9 cellular contexts compared by ENCODE assay signal in the genomic region with DNA sequence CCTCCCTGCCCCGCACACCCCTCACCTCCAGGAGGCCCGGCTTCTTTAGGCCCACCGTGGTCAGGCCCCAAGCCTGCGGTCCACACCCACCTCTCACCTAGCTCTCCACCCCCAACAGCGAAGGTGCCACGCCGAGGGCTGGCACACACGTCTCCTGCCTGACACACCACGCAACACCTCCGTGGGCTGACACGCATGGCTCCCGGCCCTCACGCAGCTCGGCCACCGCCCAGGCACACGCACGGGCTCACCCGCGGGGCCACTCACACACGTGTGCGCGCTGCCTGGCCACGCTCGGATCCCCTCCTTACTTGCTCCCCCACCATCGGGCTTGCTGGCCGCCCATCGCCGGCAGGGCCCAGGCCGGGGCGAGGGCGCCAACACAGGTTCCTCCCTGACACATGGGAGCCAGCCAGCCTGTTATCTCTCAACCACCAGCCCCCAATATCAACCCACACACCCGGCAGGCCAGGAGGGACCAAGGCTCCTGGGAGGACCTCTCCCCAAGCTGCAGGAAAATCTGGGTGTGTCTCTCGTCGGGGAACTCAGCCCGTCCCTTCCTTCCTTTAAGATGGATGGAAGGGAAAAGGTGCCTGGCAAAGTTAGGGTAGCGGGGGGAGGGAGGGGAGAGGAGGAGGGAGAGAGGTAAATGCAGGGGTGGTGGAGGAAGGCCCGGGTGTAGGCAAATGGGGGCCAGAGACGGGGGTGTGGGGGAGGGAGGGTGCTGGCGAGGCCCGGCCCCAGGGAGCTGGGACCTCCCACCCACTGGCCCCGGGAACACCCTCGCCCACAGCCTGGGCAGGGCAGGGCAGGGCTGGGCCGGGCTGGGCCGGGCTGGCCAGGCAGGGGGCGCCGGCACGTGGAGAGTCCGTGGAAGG. TPM values are rescaled to one million over a fixed set of nuclear protein-coding genes. Genes with fewer than 3 reads are reported as not detected.
A peak's percentile ranks its signal among the peaks of the same experiment; 100 is the strongest.
DNase-seq lines count a peak whose midpoint lies in the region; ATAC-seq and TF ChIP-seq lines count a peak whose summit lies in the region.
"Had no signal": no experiment of that assay in that cellular context is flagged by ENCODE, and none has a peak within 500 bp of the region (broad histone marks: within the 10 kb centered on the region; RNA-seq: fewer than 3 reads in every experiment).

No MANE protein-coding gene starts in this region.

- peak overlapping the region; percentile 86 for H3K9ac ChIP-seq in BLaER1

- H3K9me3 ChIP-seq in BLaER1, result no peaks in the 10 kb centered on the region
- no peaks in the 10 kb centered on the region for H3K9me3 ChIP-seq in stomach

- H3K27me3 ChIP-seq in BLaER1, result no peaks in the 10 kb centered on the region
- H3K27me3 ChIP-seq in stomach, result no peaks in the 10 kb centered on the region

- H3K27ac Mint-ChIP-seq in dendritic cell treated with granulocyte-macrophage colony-stimulating factor and Interleukin-4, amounts not matched to agents 40 ng/mL and 50 ng/mL, for 4 days, result peak overlapping the region; percentile 99
- peak overlapping the region; percentile 90 for H3K27ac Mint-ChIP-seq in memory B cell

- H3K4me3 Mint-ChIP-seq in dendritic cell treated with granulocyte-macrophage colony-stimulating factor and Interleukin-4, amounts not matched to agents 40 ng/mL and 50 ng/mL, for 4 days, result peak overlapping the region; percentile 96
- peak overlapping the region; percentile 89 for H3K4me3 Mint-ChIP-seq in memory B cell

- TF ChIP-seq POLR2A in stomach (IDR thresholded peaks at IDR 0.05), result peak in 1 of 4 donors; percentile 43

- H3K27ac ChIP-seq in BLaER1 (peak overlapping the region; percentile 88), VCaP (peak overlapping the region; percentile 91), stomach (peak overlapping the region; percentile 93 to 98 (median 97))

- DNase-seq in memory B cell (ENCODE audit: low spot score in 2 of 2) (peak in 1 of 2 donors; percentile 45), stomach (no peak), NCI-H2107 treated with DMSO at 0.1 percent for 48 hours (lab: John Stamatoyannopoulos, UW; ENCODE audit: unreplicated experiment) (no peak)

- H3K4me1 ChIP-seq in BLaER1, result peaks cover 33% of the 10 kb centered on the region
- H3K4me1 ChIP-seq in stomach, result peaks cover 26 to 66% (median 37%) of the 10 kb centered on the region in 4 donors

- peak overlapping the region; percentile 79 for H3K4me3 ChIP-seq in BLaER1
- peak overlapping the region; percentile 75 to 88 (median 82) for H3K4me3 ChIP-seq in stomach

- H4K20me1 ChIP-seq in BLaER1, result peaks cover 22% of the 10 kb centered on the region

- H3K4me2 ChIP-seq in BLaER1, result peak overlapping the region; percentile 95

- H3K4me1 Mint-ChIP-seq in dendritic cell treated with granulocyte-macrophage colony-stimulating factor and Interleukin-4, amounts not matched to agents 40 ng/mL and 50 ng/mL, for 4 days (ENCODE audit: low read depth), result peaks cover 64% of the 10 kb centered on the region
- H3K4me1 Mint-ChIP-seq in memory B cell, result peaks cover 37% of the 10 kb centered on the region

- intact Hi-C loops in dendritic cell treated with granulocyte-macrophage colony-stimulating factor and Interleukin-4, amounts not matched to agents 40 ng/mL and 50 ng/mL, for 4 days (cut with micrococcal nuclease), result no loop called here
- intact Hi-C loops in stomach (cut with DNase I; ENCODE audit: low total_unique reads), result no loop called here

- TF ChIP-seq EP300 in stomach (IDR thresholded peaks at IDR 0.05), result no peak

- peak; percentile 39 for ATAC-seq in GM19397 (IDR thresholded peaks at IDR 0.05; ENCODE audit: unreplicated experiment)
- ATAC-seq in HG03457 (IDR thresholded peaks at IDR 0.05; ENCODE audit: unreplicated experiment), result peak; percentile 24
- peak; percentile 14 for ATAC-seq in memory B cell (ENCODE audit: low read depth)

- 0 to 4% (median 2%) methylated on average over 34 to 47 of the region's 48 CpGs for WGBS in stomach, 5 donors

- H3K9me3 Mint-ChIP-seq in dendritic cell treated with granulocyte-macrophage colony-stimulating factor and Interleukin-4, amounts not matched to agents 40 ng/mL and 50 ng/mL, for 4 days, result no peaks in the 10 kb centered on the region
- no peaks in the 10 kb centered on the region for H3K9me3 Mint-ChIP-seq in memory B cell

- H3K36me3 Mint-ChIP-seq in dendritic cell treated with granulocyte-macrophage colony-stimulating factor and Interleukin-4, amounts not matched to agents 40 ng/mL and 50 ng/mL, for 4 days (ENCODE audit: low read depth), result peaks cover 66% of the 10 kb centered on the region
- peaks cover 20% of the 10 kb centered on the region for H3K36me3 Mint-ChIP-seq in memory B cell

- H3K27me3 Mint-ChIP-seq in dendritic cell treated with granulocyte-macrophage colony-stimulating factor and Interleukin-4, amounts not matched to agents 40 ng/mL and 50 ng/mL, for 4 days, result no peaks in the 10 kb centered on the region
- H3K27me3 Mint-ChIP-seq in memory B cell, result no peaks in the 10 kb centered on the region

- no peak for TF ChIP-seq CTCF in VCaP (conservative IDR thresholded peaks at IDR 0.05)
- TF ChIP-seq CTCF in stomach (IDR thresholded peaks at IDR 0.05), result no peak

- H3K36me3 ChIP-seq in BLaER1 (peaks cover 38% of the 10 kb centered on the region), stomach (peaks cover 29 to 41% (median 33%) of the 10 kb centered on the region in 4 donors)

RNA-seq across cellular contexts. Expression of a gene that starts 0.5 kb away (rescaled TPM):
- 100 to 1,000 TPM in 1 of 5 donors, 10 to 100 TPM in 3, 1 to 10 TPM in 1; 7.6 to 109 (median 36.8) TPM for total RNA-seq in stomach
- 10 to 100 TPM; 35.6 to 83.8 (median 74.6) TPM for polyA plus RNA-seq in stomach

RNA-seq across cellular contexts. Expression of a gene that starts 8.5 kb away (rescaled TPM):
- 10 to 100 TPM in 2 of 5 donors, 1 to 10 TPM in 3; 1.8 to 22.3 (median 7.9) TPM for total RNA-seq in stomach
- polyA plus RNA-seq in stomach, result 10 to 100 TPM; 11.1 to 31.4 (median 11.3) TPM

RNA-seq across cellular contexts. Expression of a gene that starts 22.3 kb away (rescaled TPM):
- total RNA-seq in stomach, result 10 to 100 TPM in 4 of 5 donors, 1 to 10 TPM in 1; 5.8 to 52.2 (median 29.6) TPM
- polyA plus RNA-seq in stomach, result 10 to 100 TPM; 28.3 to 46.1 (median 30.6) TPM

RNA-seq across cellular contexts. Expression of a gene that starts 22.4 kb away (rescaled TPM):
- total RNA-seq in stomach, result 10 to 100 TPM; 49.6 to 69.3 (median 56.7) TPM
- polyA plus RNA-seq in stomach, result 10 to 100 TPM in 1 of 3 donors, 1 to 10 TPM in 2; 4.9 to 10.2 (median 9.3) TPM

RNA-seq across cellular contexts. Expression of a gene that starts 29.6 kb away (rescaled TPM):
- total RNA-seq in stomach, result not detected
- not detected for polyA plus RNA-seq in stomach
- total RNA-seq: HT1080 had no signal
